Comparison of ENCODE assay signal across 21 cellular contexts in genomic region chr1:31875636-31876236, GRCh38. TPM values are rescaled to one million over a fixed set of nuclear protein-coding genes. Genes with fewer than 3 reads are reported as not detected.
DNase-seq lines count a peak whose midpoint lies in the region; ATAC-seq, FAIRE-seq and TF ChIP-seq lines count a peak whose summit lies in the region.
"Had no signal": no experiment of that assay in that cellular context is flagged by ENCODE, and none has a peak within 500 bp of the region (broad histone marks: within the 10 kb centered on the region; RNA-seq: fewer than 3 reads in every experiment).

No MANE protein-coding gene starts in this region.

- H3K79me2 ChIP-seq in GM12878 (ENCODE audit: control insufficient read depth, insufficient read depth, low read length) = no peaks in the 10 kb centered on the region

- H3K36me3 ChIP-seq in GM12878 (ENCODE audit: control insufficient read depth in 2 of 2, insufficient read depth in 2 of 2, low read length in 1 of 2) (no peaks in the 10 kb centered on the region), left lung (no peaks in the 10 kb centered on the region), small intestine (ENCODE audit: control insufficient read depth in 2 of 2, insufficient read depth in 2 of 2, low read length in 2 of 2) (no peaks in the 10 kb centered on the region)
- H3K36me3 ChIP-seq: BE2C, SJSA1 had no signal

- DNase-seq in HT-29 (ENCODE audit: low spot score) (peak; percentile 36), GM12878 (ENCODE audit: low read depth, low spot score) (no peak), left lung (no peak), small intestine (peak; percentile 80)
- DNase-seq in stimulated activated CD4-positive, alpha-beta T cell treated with anti-CD3 and anti-CD28 coated beads, Interleukin-2, amount 100 ng/mL, for 48 hours = no peak
- no peak for DNase-seq in activated naive CD4-positive, alpha-beta T cell treated with anti-CD3 and anti-CD28 coated beads, Interleukin-2, amount 10 ng/mL, durations not matched to agents 7 days and 5 days
- DNase-seq: BE2C; CD4-positive, alpha-beta T cell; GF-D8; IMR-90; Kasumi-1; NCI-H1105; NCI-H1694; NCI-H226; NCI-H524 treated with DMSO at 0.1 percent for 48 hours had no signal

- intact Hi-C loops in GM12878 (cut with micrococcal nuclease; ENCODE audit: unreplicated experiment) (no loop called here), left lung (cut with DNase I) (no loop called here)

- H3K4me1 Mint-ChIP-seq in activated naive CD4-positive, alpha-beta T cell treated with anti-CD3 and anti-CD28 coated beads, Interleukin-2, amount 10 ng/mL, durations not matched to agents 7 days and 5 days = peaks cover 24% of the 10 kb centered on the region

- CTCF ChIA-PET in GM12878 (lab: Yijun Ruan, JAX) = interaction anchor here (1.6 kb wide), 1 partner anchor 10 kb away, joined by 5 read pairs; no protein-coding TSS in a partner anchor
- CTCF ChIA-PET in activated naive CD4-positive, alpha-beta T cell treated with anti-CD3 and anti-CD28 coated beads, Interleukin-2, amount 10 ng/mL, durations not matched to agents 7 days and 5 days (lab: Charles Lee) = no interaction called here

- 89% methylated on average over 11 of the region's 11 CpGs for WGBS in GM12878 (ENCODE audit: insufficient coverage, insufficient replicate concordance, low lambda C conversion rate, missing lambda C conversion rate)
- WGBS in small intestine, 3 donors = 58 to 80% (median 67%) methylated on average over 11 of the region's 11 CpGs

- no peak overlapping the region for H3K9ac ChIP-seq in GM12878 (ENCODE audit: control insufficient read depth, insufficient read depth, low read length)

- H3K4me3 ChIP-seq in GM12878 (no peak overlapping the region), left lung (no peak overlapping the region), small intestine (ENCODE audit: low read depth in 1 of 2, low read length in 2 of 2) (no peak overlapping the region)
- H3K4me3 ChIP-seq: SJSA1 had no signal

- H3K36me3 Mint-ChIP-seq in activated naive CD4-positive, alpha-beta T cell treated with anti-CD3 and anti-CD28 coated beads, Interleukin-2, amount 10 ng/mL, durations not matched to agents 7 days and 5 days = peaks cover 5% of the 10 kb centered on the region

- TF ChIP-seq CTCF in GM12878 (IDR thresholded peaks at IDR 0.05 in 2 of 3, conservative IDR thresholded peaks at IDR 0.05 in 1 of 3; ENCODE audit: control insufficient read depth in 2 of 3, extremely low read depth in 1 of 3, insufficient read depth in 1 of 3, low read depth in 3 of 3, low read length in 3 of 3) (no peak), left lung (IDR thresholded peaks at IDR 0.05) (no peak)

- SMC1A ChIA-PET in GM12878 (lab: Charles Lee; ENCODE audit: uncharacterized antibody, unreplicated experiment) = interaction anchor here (1.7 to 1.9 kb wide), 2 partner anchors 14 to 41 kb away, joined by 3 to 4 read pairs; no protein-coding TSS in a partner anchor

- no peak overlapping the region for H3K4me2 ChIP-seq in GM12878 (ENCODE audit: control insufficient read depth, insufficient read depth)

- peaks cover 6% of the 10 kb centered on the region for H3K27me3 Mint-ChIP-seq in activated naive CD4-positive, alpha-beta T cell treated with anti-CD3 and anti-CD28 coated beads, Interleukin-2, amount 10 ng/mL, durations not matched to agents 7 days and 5 days
- H3K27me3 Mint-ChIP-seq: CD4-positive, alpha-beta T cell had no signal

- H3K27ac ChIP-seq in GM12878 (ENCODE audit: control insufficient read depth, insufficient read depth) (no peak overlapping the region), left lung (no peak overlapping the region), small intestine (ENCODE audit: low read depth in 1 of 2, low read length in 1 of 2) (no peak overlapping the region)
- H3K27ac ChIP-seq: SJSA1 had no signal

- no TSS peak for BruUV-seq in GM12878 (replicated peaks; lab: Mats Ljungman, UMichigan)

- POLR2A ChIA-PET in GM12878 (lab: Charles Lee) = interaction anchor here (2.8 kb wide), 1 partner anchor 13 kb away, joined by 19 read pairs; no protein-coding TSS in a partner anchor

- no peak for TF ChIP-seq RAD21 in GM12878 (IDR thresholded peaks at IDR 0.05; ENCODE audit: insufficient read depth, low read depth, low read length)

- no peak overlapping the region for H2AFZ ChIP-seq in GM12878 (ENCODE audit: control insufficient read depth, low read depth, low read length)

- H3K9me3 ChIP-seq in GM12878 (replicated peaks; ENCODE audit: control insufficient read depth, insufficient read depth, low read length) (no peaks in the 10 kb centered on the region; the same call in 2 of the 3 replicates), left lung (no peaks in the 10 kb centered on the region), small intestine (ENCODE audit: control insufficient read depth, low read depth) (no peaks in the 10 kb centered on the region)
- H3K9me3 ChIP-seq: BE2C had no signal

- TF ChIP-seq POLR2A in GM12878 (IDR thresholded peaks at IDR 0.05; ENCODE audit: low read depth, low read length) = no peak

- H3K4me1 ChIP-seq in GM12878 (ENCODE audit: control insufficient read depth, insufficient read depth, low read length) = peaks cover 12% of the 10 kb centered on the region
- no peaks in the 10 kb centered on the region for H3K4me1 ChIP-seq in left lung
- no peaks in the 10 kb centered on the region for H3K4me1 ChIP-seq in small intestine (ENCODE audit: control insufficient read depth in 2 of 2, insufficient read depth in 1 of 2, low read depth in 1 of 2, low read length in 1 of 2)
- H3K4me1 ChIP-seq: BE2C, SJSA1 had no signal

- no peak for FAIRE-seq in GM12878 (lab: Jason Lieb, UNC)
- FAIRE-seq in small intestine (lab: Jason Lieb, UNC) = peak; percentile 77
- FAIRE-seq: D721Med, GM12892, GM19239, H54 had no signal

- ATAC-seq in GM12878 (peak; percentile 22; the same call in 1 of the 3 replicates), left lung (peak; percentile 23), GM18867 (IDR thresholded peaks at IDR 0.05; ENCODE audit: unreplicated experiment) (no peak)

- H3K9me3 Mint-ChIP-seq in activated naive CD4-positive, alpha-beta T cell treated with anti-CD3 and anti-CD28 coated beads, Interleukin-2, amount 10 ng/mL, durations not matched to agents 7 days and 5 days = peaks cover 5% of the 10 kb centered on the region

- in situ Hi-C loops in GM12878 (cut with MboI) = no loop called here

- H3K4me3 Mint-ChIP-seq in activated naive CD4-positive, alpha-beta T cell treated with anti-CD3 and anti-CD28 coated beads, Interleukin-2, amount 10 ng/mL, durations not matched to agents 7 days and 5 days = no peak overlapping the region
- H3K4me3 Mint-ChIP-seq: CD4-positive, alpha-beta T cell had no signal

- no peaks in the 10 kb centered on the region for H4K20me1 ChIP-seq in GM12878 (ENCODE audit: control insufficient read depth, insufficient read depth)

- RAD21 ChIA-PET in GM12878 (lab: Charles Lee; ENCODE audit: unreplicated experiment) = no interaction called here

- no peak for TF ChIP-seq EP300 in GM12878 (IDR thresholded peaks at IDR 0.05; ENCODE audit: borderline replicate concordance in 1 of 2, control insufficient read depth in 1 of 2, low read depth in 2 of 2, low read length in 2 of 2)

- H3K27me3 ChIP-seq in GM12878 (replicated peaks in 1 of 2; ENCODE audit: control insufficient read depth in 2 of 2, insufficient read depth in 2 of 2, low read length in 1 of 2) = no peaks in the 10 kb centered on the region
- no peaks in the 10 kb centered on the region for H3K27me3 ChIP-seq in left lung
- no peaks in the 10 kb centered on the region for H3K27me3 ChIP-seq in small intestine (ENCODE audit: control insufficient read depth in 2 of 2, insufficient read depth in 2 of 2, low read length in 2 of 2)
- H3K27me3 ChIP-seq: BE2C, SJSA1 had no signal

- no peak overlapping the region for H3K27ac Mint-ChIP-seq in activated naive CD4-positive, alpha-beta T cell treated with anti-CD3 and anti-CD28 coated beads, Interleukin-2, amount 10 ng/mL, durations not matched to agents 7 days and 5 days
- H3K27ac Mint-ChIP-seq: CD4-positive, alpha-beta T cell had no signal

TF ChIP-seq in GM12878, 131 proteins besides CTCF, POLR2A, EP300 and RAD21 (continues in another document):
- TF ChIP-seq PML (IDR thresholded peaks at IDR 0.05; ENCODE audit: low read length) = no peak
- TF ChIP-seq NFXL1 (IDR thresholded peaks at IDR 0.05; ENCODE audit: borderline replicate concordance) = no peak
- no peak for TF ChIP-seq ZNF217 (IDR thresholded peaks at IDR 0.05)
- no peak for TF ChIP-seq E2F4 (IDR thresholded peaks at IDR 0.05; ENCODE audit: low read depth, low read length)

RNA-seq across cellular contexts. Expression of gene SPOCD1, which starts 59.9 kb away (rescaled TPM):
- total RNA-seq in HT-29 (2014; rRNA removed; shearing (Covaris generic)) = 0.10 and 0.20 TPM in 2 replicates
- not detected in 2 replicates for total RNA-seq in GM12878 (2013; cell fraction: nucleolus; rRNA removed)
- 0.11 and 0.16 TPM in 2 replicates for total RNA-seq in GM12878 (2014; rRNA removed)
- total RNA-seq in GM12878 (2014; rRNA removed; fragmentation: Illumina TruSeq; extraction: Trizol) = 0.13 and 0.23 TPM in 2 replicates
- total RNA-seq in GM12878 (2021) = 0.23 and 0.56 TPM in 2 replicates
- polyA plus RNA-seq in GM12878 (2011; ENCODE audit: low read depth) = 0.08 TPM
- not detected in 2 replicates for polyA plus RNA-seq in GM12878 (2011; rRNA removed)
- polyA plus RNA-seq in GM12878 (2011; cell fraction: cytosol; rRNA removed) = not detected in 2 replicates
- 0.03 and 0.29 TPM in 2 replicates for polyA plus RNA-seq in GM12878 (2011; cell fraction: nucleus; rRNA removed)
- polyA plus RNA-seq in GM12878 (2012) = 0.07 and 0.23 TPM in 2 replicates
- 0.13 TPM in 1 of 2 replicates, not detected in the other for polyA plus RNA-seq in GM12878 (2014; fragmentation: Illumina TruSeq; extraction: Trizol)
- under 1 TPM in 1 of 2 experiments, not detected in 1; 0.02 TPM for polyA plus RNA-seq in GM12878 (2014; fragmentation: Nextera tagmentation; extraction: Ambion mirVana)
- 0.34 and 0.65 TPM in 2 replicates for polyA plus RNA-seq in GM12878 (2014; rRNA removed)
- not detected for polyA plus RNA-seq in GM12878 (2016; fragmentation: Nextera tagmentation; extraction: Ambion mirVana)
- not detected in 2 replicates for polyA minus RNA-seq in GM12878 (2011; rRNA and poly(A)+ RNA removed)
- not detected in 2 replicates for polyA minus RNA-seq in GM12878 (2011; cell fraction: cytosol; rRNA and poly(A)+ RNA removed)
- not detected in 2 replicates for polyA minus RNA-seq in GM12878 (2011; cell fraction: nucleus; rRNA and poly(A)+ RNA removed)
- 10 to 100 TPM in 1 of 2 donors, 1 to 10 TPM in 1; 7.8 to 10.9 TPM for total RNA-seq in left lung
- polyA plus RNA-seq in small intestine = 1 to 10 TPM in 1 of 3 donors, under 1 TPM in 1, not detected in 1; 0.81 to 1.1 TPM

Comparison
In these comparisons a context has a peak if more than half of its experiments do, and no peak if none do; other contexts are left out.
1. DNase-seq: peak in HT-29 (single experiment) and small intestine (single experiment); none in GM12878 (single experiment), left lung (0 of 2), stimulated activated CD4-positive, alpha-beta T cell treated with anti-CD3 and anti-CD28 coated beads, Interleukin-2, amount 100 ng/mL, for 48 hours (0 of 2) and activated naive CD4-positive, alpha-beta T cell treated with anti-CD3 and anti-CD28 coated beads, Interleukin-2, amount 10 ng/mL, durations not matched to agents 7 days and 5 days (single experiment).